Comparison of ENCODE assay signal across 8 cellular contexts in the genomic region with DNA sequence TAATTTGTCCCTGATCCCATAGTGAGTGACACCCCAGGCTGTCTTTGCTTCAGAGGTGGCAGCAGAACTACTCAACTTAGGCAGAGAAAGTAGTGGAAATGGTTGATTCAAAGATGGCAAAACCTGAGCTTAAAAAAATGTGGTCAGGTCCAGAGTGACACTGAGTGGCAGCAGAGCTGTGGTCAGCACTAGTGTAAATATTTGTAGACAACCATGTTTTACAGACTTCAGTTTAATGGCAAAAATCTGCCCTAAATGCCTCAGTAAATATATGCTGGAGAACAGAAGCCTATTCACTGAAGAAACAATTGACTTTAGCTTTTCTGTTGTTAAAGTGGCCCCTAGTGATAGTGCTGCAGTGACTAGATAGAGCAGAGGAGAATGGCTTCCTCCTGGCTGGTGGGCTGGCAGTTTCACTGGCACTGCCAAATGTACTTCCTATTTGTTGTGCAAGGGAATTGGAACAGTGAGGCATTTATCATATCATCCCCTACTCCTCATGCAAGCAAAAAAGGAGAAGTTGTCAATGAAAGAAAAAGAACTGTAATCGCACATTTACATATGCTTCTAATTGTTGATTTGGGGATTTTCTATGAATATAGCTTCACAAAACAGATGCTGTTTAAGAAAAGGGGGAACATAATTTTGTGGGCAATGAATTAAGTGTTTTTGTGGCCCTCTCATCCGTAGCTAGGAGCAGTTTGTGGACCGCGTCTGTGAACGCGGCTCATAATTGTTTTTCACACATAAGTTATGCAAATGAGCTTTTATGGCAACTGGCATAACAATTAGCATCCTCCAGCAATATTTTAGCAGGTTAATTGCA. TPM values are rescaled to one million over a fixed set of nuclear protein-coding genes. Genes with fewer than 3 reads are reported as not detected.
A peak's percentile ranks its signal among the peaks of the same experiment; 100 is the strongest.
DNase-seq lines count a peak whose midpoint lies in the region; ATAC-seq, FAIRE-seq and TF ChIP-seq lines count a peak whose summit lies in the region.

No MANE protein-coding gene starts in this region.

- intact Hi-C loops in HepG2 (cut with micrococcal nuclease; ENCODE audit: unreplicated experiment): loop anchor here (2.0 kb wide), 1 partner anchor 66 kb away; no protein-coding TSS in a partner anchor

- TF ChIP-seq EP300 in HepG2 (IDR thresholded peaks at IDR 0.05; ENCODE audit: low read depth in 2 of 2, low read length in 2 of 2) (peak in 1 of 2 experiments; percentile 59; a peak in 1 of 4 replicates), HepG2 (CRISPR knock-in tag; IDR thresholded peaks at IDR 0.05; ENCODE audit: borderline replicate concordance) (no peak)

- H3F3A ChIP-seq in DOHH2 (ENCODE audit: control insufficient read depth, insufficient read depth): peaks cover 19% of the 10 kb centered on the region

- TF ChIP-seq CTCF in DOHH2 (IDR thresholded peaks at IDR 0.05; ENCODE audit: low read depth, low read length, poor library complexity, severe bottlenecking) (no peak), HepG2 (CRISPR knock-in tag; IDR thresholded peaks at IDR 0.05) (peak; percentile 53)

- 95% methylated on average over 6 of the region's 6 CpGs for WGBS in HepG2 (ENCODE audit: low lambda C conversion rate)

- no TSS peak for BruUV-seq in HepG2 (replicated peaks; lab: Mats Ljungman, UMichigan)

- H3K27ac ChIP-seq in DOHH2 (ENCODE audit: low read depth, low read length): peak overlapping the region; percentile 39
- H3K27ac ChIP-seq in HepG2 (ENCODE audit: extremely low read length, insufficient read depth, low read length): peak overlapping the region; percentile 44

- no peak overlapping the region for H2AFZ ChIP-seq in HepG2 (ENCODE audit: low read length)

- FAIRE-seq in HepG2 (lab: Jason Lieb, UNC): peak; percentile 86

- peak overlapping the region; percentile 64 for H3K4me3 ChIP-seq in DOHH2 (ENCODE audit: low read length)
- H3K4me3 ChIP-seq in adipocyte (ENCODE audit: low read length): peak overlapping the region; percentile 78
- H3K4me3 ChIP-seq in HepG2 (replicated peaks in 1 of 3; ENCODE audit: insufficient read depth in 1 of 3, low read depth in 2 of 3, low read length in 3 of 3): no peak overlapping the region; a peak in 1 of 6 replicates

- no peaks in the 10 kb centered on the region for H4K20me1 ChIP-seq in DOHH2 (ENCODE audit: control insufficient read depth, insufficient read depth, low read depth, low read length)
- H4K20me1 ChIP-seq in HepG2 (ENCODE audit: insufficient read depth, low read length): no peaks in the 10 kb centered on the region

- peaks cover 59% of the 10 kb centered on the region for H3K4me1 ChIP-seq in DOHH2 (ENCODE audit: control insufficient read depth, low read length)
- peaks cover 29% of the 10 kb centered on the region for H3K4me1 ChIP-seq in adipocyte (ENCODE audit: control insufficient read depth, insufficient read depth, low read length)
- peaks cover 48% of the 10 kb centered on the region for H3K4me1 ChIP-seq in HepG2 (ENCODE audit: insufficient read depth, low read length)

- CTCF ChIA-PET in HepG2 (lab: Yijun Ruan, JAX; ENCODE audit: low intra/inter-chr PET ratio, low total read pairs): no interaction called here

- H3K9ac ChIP-seq in adipocyte (ENCODE audit: low read length) (peak overlapping the region; percentile 48), HepG2 (ENCODE audit: insufficient read depth, low read depth, low read length) (no peak overlapping the region)

- peaks cover 44% of the 10 kb centered on the region for H3K79me2 ChIP-seq in DOHH2 (ENCODE audit: control insufficient read depth, low read length)
- no peaks in the 10 kb centered on the region for H3K79me2 ChIP-seq in HepG2 (ENCODE audit: insufficient read depth, low read length)

- H3K9me3 ChIP-seq in DOHH2 (ENCODE audit: control insufficient read depth, insufficient read depth, low read length) (no peaks in the 10 kb centered on the region), adipocyte (ENCODE audit: control insufficient read depth, low read length) (no peaks in the 10 kb centered on the region), HepG2 (ENCODE audit: low read length) (no peaks in the 10 kb centered on the region)

- no peak for TF ChIP-seq POLR2A in HepG2 (IDR thresholded peaks at IDR 0.05; ENCODE audit: insufficient read depth in 1 of 2, low read depth in 2 of 2, low read length in 2 of 2)

- DNase-seq in Kasumi-1 (lab: John Stamatoyannopoulos, UW) (peak; percentile 38 to 75), adipocyte (ENCODE audit: low read depth) (peak; percentile 15), HepG2 (ENCODE audit: low spot score) (peak; percentile 93), GM19238 (ENCODE audit: insufficient read length, low spot score) (no peak)

- POLR2A ChIA-PET in HepG2 (lab: Yijun Ruan, JAX): interaction anchor here (1.0 to 1.5 kb wide), 2 partner anchors 9 to 52 kb away, joined by 4 to 5 read pairs; a partner anchor contains a TSS

- H3K4me2 ChIP-seq in DOHH2 (ENCODE audit: low read length) (peak overlapping the region; percentile 70), HepG2 (ENCODE audit: low read depth, low read length) (peak overlapping the region; percentile 55)

- peak; percentile 13; the same call in 1 of the 2 replicates for TF ChIP-seq RAD21 in HepG2 (CRISPR knock-in tag; IDR thresholded peaks at IDR 0.05)

- in situ Hi-C loops in HepG2 (cut with HindIII; ENCODE audit: extremely low pct_ligation_motif_present, low pct_unique_long_range_greater_than_20kb): no loop called here

- H3K9me2 ChIP-seq in DOHH2 (replicated peaks; ENCODE audit: control insufficient read depth, low read length): no peaks in the 10 kb centered on the region

- H3K27me3 ChIP-seq in DOHH2 (ENCODE audit: control insufficient read depth, low read length) (no peaks in the 10 kb centered on the region), adipocyte (replicated peaks; ENCODE audit: control insufficient read depth, insufficient read depth, low read length) (no peaks in the 10 kb centered on the region), HepG2 (ENCODE audit: control insufficient read depth in 1 of 2, insufficient read depth in 2 of 2, low read length in 2 of 2) (no peaks in the 10 kb centered on the region)

- ATAC-seq in HepG2: peak; percentile 100
- no peak for ATAC-seq in GM21576 (IDR thresholded peaks at IDR 0.05; ENCODE audit: unreplicated experiment)
- ATAC-seq in HG02970 (IDR thresholded peaks at IDR 0.05; ENCODE audit: low FRiP score, unreplicated experiment): no peak
- ATAC-seq in HG02610 (IDR thresholded peaks at IDR 0.05; ENCODE audit: unreplicated experiment): no peak

- H3K36me3 ChIP-seq in DOHH2 (ENCODE audit: control insufficient read depth, low read length) (peaks cover 9% of the 10 kb centered on the region), adipocyte (ENCODE audit: control insufficient read depth, insufficient read depth, low read length, severe bottlenecking) (no peaks in the 10 kb centered on the region), HepG2 (replicated peaks in 1 of 2; ENCODE audit: control insufficient read depth in 1 of 2, insufficient read depth in 2 of 2, low read length in 2 of 2) (no peaks in the 10 kb centered on the region)

RNA-seq across cellular contexts. Expression of a gene that starts 12.0 kb away (rescaled TPM):
- total RNA-seq in HepG2 (2016; rRNA removed; fragmentation: Illumina TruSeq; extraction: Trizol): 9.1 and 11.2 TPM in 2 replicates
- total RNA-seq in HepG2 (2016; cell fraction: cytosol; rRNA removed; fragmentation: Illumina TruSeq; extraction: Trizol; ENCODE audit: low read depth): 5.7 and 6.3 TPM in 2 replicates
- 9.3 and 12.6 TPM in 2 replicates for total RNA-seq in HepG2 (2016; cell fraction: insoluble cytoplasmic fraction; rRNA removed; fragmentation: Illumina TruSeq; extraction: Trizol)
- total RNA-seq in HepG2 (2016; cell fraction: membrane; rRNA removed; fragmentation: Illumina TruSeq; extraction: Trizol): 9.0 and 10.8 TPM in 2 replicates
- total RNA-seq in HepG2 (2016; cell fraction: nucleus; rRNA removed; fragmentation: Illumina TruSeq; extraction: Trizol): 33.5 and 37.6 TPM in 2 replicates
- polyA plus RNA-seq in HepG2 (2011; rRNA removed): 4.0 and 6.0 TPM in 2 replicates
- polyA plus RNA-seq in HepG2 (2011; cell fraction: cytosol; rRNA removed): 3.6 and 3.8 TPM in 2 replicates
- polyA plus RNA-seq in HepG2 (2011; cell fraction: nucleus; rRNA removed): 2.9 and 3.4 TPM in 2 replicates
- 3.7 and 4.6 TPM in 2 replicates for polyA plus RNA-seq in HepG2 (2012)
- polyA plus RNA-seq in HepG2 (2016; cell fraction: cytosol; fragmentation: Illumina TruSeq; extraction: Trizol; ENCODE audit: low read depth): 4.4 and 6.4 TPM in 2 replicates
- polyA plus RNA-seq in HepG2 (2016; cell fraction: insoluble cytoplasmic fraction; fragmentation: Illumina TruSeq; extraction: Trizol; ENCODE audit: low read depth): 12.2 and 14.4 TPM in 2 replicates
- 10.9 and 12.0 TPM in 2 replicates for polyA plus RNA-seq in HepG2 (2016; cell fraction: membrane; fragmentation: Illumina TruSeq; extraction: Trizol; ENCODE audit: low read depth)
- polyA plus RNA-seq in HepG2 (2016; cell fraction: nucleus; fragmentation: Illumina TruSeq; extraction: Trizol; ENCODE audit: insufficient read depth, low read depth): 13.5 and 14.5 TPM in 2 replicates
- 13.3 and 40.9 TPM in 2 replicates for polyA minus RNA-seq in HepG2 (2011; rRNA and poly(A)+ RNA removed; ENCODE audit: low replicate concordance)
- 2.7 and 4.6 TPM in 2 replicates for polyA minus RNA-seq in HepG2 (2011; cell fraction: cytosol; rRNA and poly(A)+ RNA removed)
- polyA minus RNA-seq in HepG2 (2011; cell fraction: nucleus; rRNA and poly(A)+ RNA removed): 36.1 and 42.9 TPM in 2 replicates

RNA-seq across cellular contexts. Expression of a gene that starts 52.2 kb away (rescaled TPM):
- 63.3 and 64.3 TPM in 2 replicates for total RNA-seq in HepG2 (2016; rRNA removed; fragmentation: Illumina TruSeq; extraction: Trizol)
- total RNA-seq in HepG2 (2016; cell fraction: cytosol; rRNA removed; fragmentation: Illumina TruSeq; extraction: Trizol; ENCODE audit: low read depth): 73.6 and 79.6 TPM in 2 replicates
- 50.8 and 66.4 TPM in 2 replicates for total RNA-seq in HepG2 (2016; cell fraction: insoluble cytoplasmic fraction; rRNA removed; fragmentation: Illumina TruSeq; extraction: Trizol)
- total RNA-seq in HepG2 (2016; cell fraction: membrane; rRNA removed; fragmentation: Illumina TruSeq; extraction: Trizol): 151 and 154 TPM in 2 replicates
- total RNA-seq in HepG2 (2016; cell fraction: nucleus; rRNA removed; fragmentation: Illumina TruSeq; extraction: Trizol): 40.3 and 49.7 TPM in 2 replicates
- 38.3 and 45.0 TPM in 2 replicates for polyA plus RNA-seq in HepG2 (2011; rRNA removed)
- 31.1 and 37.8 TPM in 2 replicates for polyA plus RNA-seq in HepG2 (2011; cell fraction: cytosol; rRNA removed)
- 19.1 and 22.9 TPM in 2 replicates for polyA plus RNA-seq in HepG2 (2011; cell fraction: nucleus; rRNA removed)
- polyA plus RNA-seq in HepG2 (2012): 23.3 and 24.3 TPM in 2 replicates
- polyA plus RNA-seq in HepG2 (2016; cell fraction: cytosol; fragmentation: Illumina TruSeq; extraction: Trizol; ENCODE audit: low read depth): 152 and 156 TPM in 2 replicates
- polyA plus RNA-seq in HepG2 (2016; cell fraction: insoluble cytoplasmic fraction; fragmentation: Illumina TruSeq; extraction: Trizol; ENCODE audit: low read depth): 64.7 and 77.0 TPM in 2 replicates
- 215 and 223 TPM in 2 replicates for polyA plus RNA-seq in HepG2 (2016; cell fraction: membrane; fragmentation: Illumina TruSeq; extraction: Trizol; ENCODE audit: low read depth)
- 63.9 and 70.8 TPM in 2 replicates for polyA plus RNA-seq in HepG2 (2016; cell fraction: nucleus; fragmentation: Illumina TruSeq; extraction: Trizol; ENCODE audit: insufficient read depth, low read depth)
- polyA minus RNA-seq in HepG2 (2011; rRNA and poly(A)+ RNA removed; ENCODE audit: low replicate concordance): 42.8 and 148 TPM in 2 replicates
- 8.1 and 12.7 TPM in 2 replicates for polyA minus RNA-seq in HepG2 (2011; cell fraction: cytosol; rRNA and poly(A)+ RNA removed)
- 39.3 and 49.2 TPM in 2 replicates for polyA minus RNA-seq in HepG2 (2011; cell fraction: nucleus; rRNA and poly(A)+ RNA removed)

Comparison
In these comparisons a context has a peak if more than half of its experiments do, and no peak if none do; other contexts are left out.
1. H3K4me3 ChIP-seq: peak in DOHH2 (single experiment) and adipocyte (single experiment); none in HepG2 (0 of 3).